ENCODE assay signal across 16 cellular contexts in the genomic region with DNA sequence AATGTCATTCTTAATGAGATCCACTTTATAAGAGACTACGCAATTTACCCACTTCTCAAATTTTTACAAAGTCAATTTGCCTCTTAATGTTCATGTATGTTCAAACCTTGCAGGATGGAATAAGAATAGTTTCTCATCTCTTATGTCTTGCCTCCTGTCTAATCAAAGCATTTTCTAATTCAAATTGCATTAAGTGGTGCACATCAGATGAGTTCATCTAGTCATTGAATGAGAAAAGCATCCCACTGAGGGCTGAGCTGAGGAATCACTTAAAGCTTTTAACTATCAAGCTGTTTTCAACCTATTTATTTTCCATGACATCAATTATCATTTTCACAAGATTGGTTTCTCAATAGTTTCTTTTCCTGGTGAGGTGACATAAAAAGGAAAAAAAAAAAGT.
DNase-seq lines count a peak whose midpoint lies in the region; ATAC-seq, FAIRE-seq and TF ChIP-seq lines count a peak whose summit lies in the region.
"Had no signal": no experiment of that assay in that cellular context is flagged by ENCODE, and none has a peak within 500 bp of the region (broad histone marks: within the 10 kb centered on the region; RNA-seq: fewer than 3 reads in every experiment).

No MANE protein-coding gene starts in this region.

- H3K27me3 ChIP-seq in HUES64 (ENCODE audit: insufficient read depth, low read length), result no peaks in the 10 kb centered on the region
- no peaks in the 10 kb centered on the region for H3K27me3 ChIP-seq in H1 (replicated peaks in 1 of 4; ENCODE audit: control insufficient read depth in 3 of 4, extremely low read depth in 1 of 4, insufficient read depth in 3 of 4, low read length in 3 of 4)
- H3K27me3 ChIP-seq in iPS-18a (ENCODE audit: control insufficient read depth, insufficient read depth, low read length), result no peaks in the 10 kb centered on the region
- H3K27me3 ChIP-seq in brain microvascular endothelial cell (replicated peaks), result no peaks in the 10 kb centered on the region
- H3K27me3 ChIP-seq: BE2C had no signal

- H4K20me1 ChIP-seq in H1 (replicated peaks in 1 of 2; ENCODE audit: control insufficient read depth in 1 of 2, insufficient read depth in 2 of 2, low read length in 2 of 2), result no peaks in the 10 kb centered on the region

- TF ChIP-seq EP300 in H1 (IDR thresholded peaks at IDR 0.05; ENCODE audit: borderline replicate concordance in 1 of 2, low read depth in 2 of 2, low read length in 2 of 2), result peak in 1 of 2 experiments; percentile 82; a peak in 2 of 3 replicates

- no peak overlapping the region for H2BK15ac ChIP-seq in H1 (ENCODE audit: low read length)

- H4K5ac ChIP-seq in H1 (ENCODE audit: insufficient read length, low read depth, low read length), result no peak overlapping the region

- H3K4me1 ChIP-seq in HUES64 (ENCODE audit: insufficient read depth, low read length) (peaks cover 23% of the 10 kb centered on the region), H1 (replicated peaks in 1 of 4; ENCODE audit: control insufficient read depth in 3 of 4, insufficient read depth in 4 of 4, low read length in 3 of 4) (peaks cover 0 to 3% (median 0%) of the 10 kb centered on the region in 4 experiments; a peak in 1 of 7 replicates), iPS-18a (ENCODE audit: control insufficient read depth, low read depth, low read length) (peaks cover 21% of the 10 kb centered on the region)
- H3K4me1 ChIP-seq: BE2C had no signal

- H2BK5ac ChIP-seq in H1 (ENCODE audit: low read depth, low read length), result no peak overlapping the region

- TF ChIP-seq RAD21 in H1 (IDR thresholded peaks at IDR 0.05 in 1 of 2, conservative IDR thresholded peaks at IDR 0.05 in 1 of 2; ENCODE audit: low read depth in 2 of 2, low read length in 2 of 2), result no peak

- no peak for FAIRE-seq in H1 (lab: Jason Lieb, UNC)
- FAIRE-seq: G401.6, GM12891 had no signal

- no peak overlapping the region for H2BK120ac ChIP-seq in H1 (replicated peaks; ENCODE audit: low read depth, low read length)

- no peak overlapping the region for H3K23ac ChIP-seq in H1 (ENCODE audit: insufficient read length)

- H2BK20ac ChIP-seq in H1 (ENCODE audit: low read length), result no peak overlapping the region

- WGBS in HUES64, result 71% methylated on average over 1 of the region's 1 CpG
- 52% methylated on average over 1 of the region's 1 CpG; no CpG with 5 or more reads in 1 of the 2 experiments for WGBS in H1 (ENCODE audit: extremely low coverage in 1 of 2, insufficient coverage in 1 of 2, insufficient read length in 1 of 2, insufficient replicate concordance in 2 of 2, low coverage in 1 of 2, low lambda C conversion rate in 2 of 2, missing lambda C conversion rate in 1 of 2), 2 experiments

- in situ Hi-C loops in brain microvascular endothelial cell (cut with HindIII; ENCODE audit: low pct_ligation_motif_present, low sequenced_read_pairs), result no loop called here

- H3K56ac ChIP-seq in H1 (replicated peaks; ENCODE audit: insufficient read length, low read depth, low read length), result no peak overlapping the region

- peak overlapping the region; percentile 53 for H3K27ac ChIP-seq in HUES64 (ENCODE audit: low read depth, low read length)
- no peak overlapping the region for H3K27ac ChIP-seq in H1 (ENCODE audit: low read depth, low read length)
- H3K27ac ChIP-seq in iPS-18a (ENCODE audit: low read length), result peak overlapping the region; percentile 40
- no peak overlapping the region for H3K27ac ChIP-seq in brain microvascular endothelial cell
- H3K27ac ChIP-seq: C4-2B had no signal

- H2BK12ac ChIP-seq in H1 (ENCODE audit: low read depth, low read length), result no peak overlapping the region

- peak overlapping the region in 1 of 2 experiments; percentile 43; a peak in 1 of 4 replicates for H3K4me2 ChIP-seq in H1 (ENCODE audit: insufficient read depth in 1 of 2, low read depth in 2 of 2, low read length in 2 of 2)

- peak in 1 of 2 experiments; percentile 5 for DNase-seq in H1 (ENCODE audit: low read depth in 1 of 2, low spot score in 2 of 2)
- no peak for DNase-seq in brain microvascular endothelial cell
- no peak for DNase-seq in inferior parietal cortex (ENCODE audit: extremely low spot score)
- no peak for DNase-seq in NOMO-1 (lab: John Stamatoyannopoulos, UW; ENCODE audit: unreplicated experiment in 2 of 2)
- DNase-seq: BE2C; CD4-positive, alpha-beta memory T cell; DMS79 treated with DMSO at 0.1 percent for 48 hours; EL; GOT3 had no signal

- no peak for ATAC-seq in HG02938 (IDR thresholded peaks at IDR 0.05; ENCODE audit: unreplicated experiment)
- ATAC-seq: HCT116 had no signal

- no peaks in the 10 kb centered on the region for H3K23me2 ChIP-seq in H1 (ENCODE audit: low read depth, low read length)

- H3K9ac ChIP-seq in HUES64 (ENCODE audit: low read depth, low read length) (no peak overlapping the region), H1 (replicated peaks in 1 of 4; ENCODE audit: extremely low read depth in 1 of 4, low read depth in 3 of 4, low read length in 3 of 4) (no peak overlapping the region), iPS-18a (ENCODE audit: low read length) (no peak overlapping the region)

- H3K4ac ChIP-seq in H1 (replicated peaks; ENCODE audit: insufficient read length, low read depth, low read length), result no peak overlapping the region

- H3K9me3 ChIP-seq in HUES64 (ENCODE audit: insufficient read depth, low read depth, low read length) (no peaks in the 10 kb centered on the region), H1 (ENCODE audit: insufficient read depth in 2 of 2, low read depth in 1 of 2, low read length in 1 of 2) (no peaks in the 10 kb centered on the region), iPS-18a (ENCODE audit: control insufficient read depth, low read depth, low read length) (no peaks in the 10 kb centered on the region)
- H3K9me3 ChIP-seq: BE2C had no signal

- CTCF ChIA-PET in H1 (lab: Charles Lee; ENCODE audit: partially characterized antibody), result interaction anchor here (0.7 kb wide), 1 partner anchor 12 kb away, joined by 3 read pairs; no protein-coding TSS in a partner anchor

- TF ChIP-seq POLR2A in H1 (IDR thresholded peaks at IDR 0.05; ENCODE audit: control extremely low read depth in 1 of 2, low read depth in 2 of 2, low read length in 2 of 2), result no peak

- no peak overlapping the region for H3K18ac ChIP-seq in H1 (ENCODE audit: extremely low read depth, low read length)

- H4K8ac ChIP-seq in H1 (ENCODE audit: extremely low read depth, insufficient read depth, low read length), result no peak overlapping the region

- no peak overlapping the region for H2AK5ac ChIP-seq in H1 (ENCODE audit: low read depth, low read length)

- H2AFZ ChIP-seq in H1 (ENCODE audit: low read length), result no peak overlapping the region

- POLR2A ChIA-PET in H1 (lab: Charles Lee; ENCODE audit: partially characterized antibody), result no interaction called here

- TF ChIP-seq CTCF in H1 (IDR thresholded peaks at IDR 0.05; ENCODE audit: control extremely low read depth in 1 of 3, insufficient read depth in 1 of 3, low read depth in 1 of 3, low read length in 3 of 3) (no peak), brain microvascular endothelial cell (IDR thresholded peaks at IDR 0.05; ENCODE audit: low read depth, low read length, missing control alignments) (no peak)

- H3K4me3 ChIP-seq in HUES64 (ENCODE audit: low read length), result no peak overlapping the region
- H3K4me3 ChIP-seq in H1 (ENCODE audit: extremely low read depth in 1 of 4, insufficient read depth in 2 of 4, low read depth in 3 of 4, low read length in 4 of 4), result peak overlapping the region in 1 of 4 experiments; percentile 13; a peak in 1 of 8 replicates
- peak overlapping the region; percentile 18 for H3K4me3 ChIP-seq in iPS-18a (ENCODE audit: low read length)
- H3K4me3 ChIP-seq in brain microvascular endothelial cell (ENCODE audit: low read depth, low read length), result no peak overlapping the region

- H3K14ac ChIP-seq in H1 (ENCODE audit: insufficient read length), result no peak overlapping the region

- H3K79me1 ChIP-seq in H1 (ENCODE audit: low read depth, low read length), result no peaks in the 10 kb centered on the region

- H4K91ac ChIP-seq in H1 (replicated peaks; ENCODE audit: insufficient read length, low read length), result no peak overlapping the region

- no peaks in the 10 kb centered on the region for H3K79me2 ChIP-seq in H1 (ENCODE audit: control insufficient read depth in 1 of 2, insufficient read depth in 2 of 2, low read length in 2 of 2)

- H3K36me3 ChIP-seq in HUES64 (ENCODE audit: insufficient read depth, low read length), result no peaks in the 10 kb centered on the region
- H3K36me3 ChIP-seq in H1 (ENCODE audit: control insufficient read depth in 2 of 4, insufficient read depth in 4 of 4, low read length in 3 of 4), result no peaks in the 10 kb centered on the region
- no peaks in the 10 kb centered on the region for H3K36me3 ChIP-seq in iPS-18a (ENCODE audit: control insufficient read depth, low read depth, low read length)
- no peaks in the 10 kb centered on the region for H3K36me3 ChIP-seq in brain microvascular endothelial cell (replicated peaks)
- H3K36me3 ChIP-seq: BE2C had no signal

TF ChIP-seq in H1, 55 proteins besides CTCF, POLR2A, EP300 and RAD21 (continues in another document):
- TF ChIP-seq JUND (IDR thresholded peaks at IDR 0.05; ENCODE audit: low read length), result 0 out of 2 replicates have a peak, but pooled peaks have one; percentile 24
- no peak for TF ChIP-seq RBBP5 (IDR thresholded peaks at IDR 0.05; ENCODE audit: borderline replicate concordance, low read depth, low read length)
- peak; percentile 15 to 49 for TF ChIP-seq BCL11A (IDR thresholded peaks at IDR 0.05; ENCODE audit: low read depth in 2 of 2, low read length in 2 of 2)
- no peak for TF ChIP-seq KDM1A (IDR thresholded peaks at IDR 0.05; ENCODE audit: borderline replicate concordance, low read length)
- TF ChIP-seq EZH2 (IDR thresholded peaks at IDR 0.05; ENCODE audit: low read depth, low read length, severe bottlenecking), result no peak
- no peak for TF ChIP-seq GTF2F1 (IDR thresholded peaks at IDR 0.05; ENCODE audit: borderline replicate concordance, low read depth, low read length)
- no peak for TF ChIP-seq RXRA (IDR thresholded peaks at IDR 0.05; ENCODE audit: insufficient read depth, low read depth, low read length)
- no peak for TF ChIP-seq JUN (IDR thresholded peaks at IDR 0.05; ENCODE audit: low read depth, low read length)
- TF ChIP-seq SP1 (IDR thresholded peaks at IDR 0.05; ENCODE audit: low read depth, low read length), result peak; percentile 57; the same call in 1 of the 2 replicates
- no peak for TF ChIP-seq CHD2 (IDR thresholded peaks at IDR 0.05; ENCODE audit: low read length)
- TF ChIP-seq CREB1 (IDR thresholded peaks at IDR 0.05), result 0 out of 2 replicates have a peak, but pooled peaks have one; percentile 28

Comparison
In these comparisons a context has a peak if more than half of its experiments do, and no peak if none do; other contexts are left out.
1. H3K27ac ChIP-seq: peak in HUES64 (single experiment) and iPS-18a (single experiment); none in H1 (single experiment) and brain microvascular endothelial cell (single experiment).